Comparison of ENCODE assay signal across 14 cellular contexts in the genomic region with DNA sequence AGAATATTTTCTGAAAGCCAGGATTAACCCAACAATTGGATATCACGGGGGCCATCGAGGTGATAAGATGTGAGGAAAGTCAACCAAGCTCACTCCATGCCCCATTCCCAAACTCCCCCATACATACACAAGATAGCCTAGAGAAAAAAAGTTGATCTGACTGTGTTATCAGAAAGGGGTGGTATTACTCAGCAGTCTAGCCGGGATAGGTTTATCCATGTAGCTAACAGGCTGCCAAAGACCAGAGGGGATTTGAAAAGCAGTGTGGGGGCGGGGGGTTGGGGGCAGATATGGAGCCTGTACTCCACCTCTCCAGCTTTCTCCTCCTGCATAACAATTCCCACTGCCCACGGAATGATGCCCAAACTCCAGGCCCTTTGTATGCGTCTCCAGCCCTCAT. TPM values are rescaled to one million over a fixed set of nuclear protein-coding genes. Genes with fewer than 3 reads are reported as not detected.
DNase-seq lines count a peak whose midpoint lies in the region; ATAC-seq, FAIRE-seq and TF ChIP-seq lines count a peak whose summit lies in the region.
"Had no signal": no experiment of that assay in that cellular context is flagged by ENCODE, and none has a peak within 500 bp of the region (broad histone marks: within the 10 kb centered on the region; RNA-seq: fewer than 3 reads in every experiment).

No MANE protein-coding gene starts in this region.

- no peaks in the 10 kb centered on the region for H4K20me1 ChIP-seq in GM23338 (replicated peaks; ENCODE audit: insufficient read depth)
- no peaks in the 10 kb centered on the region for H4K20me1 ChIP-seq in H1 (replicated peaks in 1 of 2; ENCODE audit: control insufficient read depth in 1 of 2, insufficient read depth in 2 of 2, low read length in 2 of 2)
- H4K20me1 ChIP-seq: BLaER1 treated with 17β-estradiol and CSF1 and Interleukin-3, amounts not matched to agents 10 nM and 100 nM had no signal

- H3K27me3 Mint-ChIP-seq in GM23338 (ENCODE audit: insufficient read depth, low read depth, poor library complexity): peaks cover 4% of the 10 kb centered on the region
- no peaks in the 10 kb centered on the region for H3K27me3 Mint-ChIP-seq in T-helper 17 cell
- H3K27me3 Mint-ChIP-seq: CD4-positive, alpha-beta T cell had no signal

- CTCF ChIA-PET in H1 (lab: Charles Lee; ENCODE audit: partially characterized antibody): interaction anchor here (0.6 to 1.6 kb wide), 8 partner anchors 14 to 651 kb away, joined by 3 to 5 read pairs (median 3); partner anchors contain the start of gene MAP1LC3B2

- H3K9me2 ChIP-seq in GM23338 (ENCODE audit: insufficient read depth): no peaks in the 10 kb centered on the region

- H3K23me2 ChIP-seq in H1 (ENCODE audit: low read depth, low read length): peaks cover 2% of the 10 kb centered on the region; the same call in 1 of the 2 replicates

- no peaks in the 10 kb centered on the region for H3K36me3 ChIP-seq in GM23338 (ENCODE audit: insufficient read depth)
- no peaks in the 10 kb centered on the region for H3K36me3 ChIP-seq in H1 (ENCODE audit: control insufficient read depth in 2 of 4, insufficient read depth in 4 of 4, low read length in 3 of 4)
- no peaks in the 10 kb centered on the region for H3K36me3 ChIP-seq in neuronal stem cell (replicated peaks in 1 of 2; ENCODE audit: control insufficient read depth in 2 of 2, insufficient read depth in 2 of 2, low read length in 2 of 2)
- H3K36me3 ChIP-seq: BLaER1 treated with 17β-estradiol and CSF1 and Interleukin-3, amounts not matched to agents 10 nM and 100 nM had no signal

- H4K5ac ChIP-seq in H1 (ENCODE audit: insufficient read length, low read depth, low read length): no peak overlapping the region

- no peak overlapping the region for H4K91ac ChIP-seq in H1 (replicated peaks; ENCODE audit: insufficient read length, low read length)
- no peak overlapping the region for H4K91ac ChIP-seq in neuronal stem cell (ENCODE audit: low read depth, low read length, poor library complexity)

- ATAC-seq in GM23338: no peak; the same call in 2 of the 3 replicates
- ATAC-seq in T-helper 17 cell: no peak

- H3K9ac ChIP-seq in H1 (replicated peaks in 1 of 4; ENCODE audit: extremely low read depth in 1 of 4, low read depth in 3 of 4, low read length in 3 of 4) (no peak overlapping the region), neuronal stem cell (ENCODE audit: low read depth, low read length, poor library complexity) (no peak overlapping the region)
- H3K9ac ChIP-seq: BLaER1 treated with 17β-estradiol and CSF1 and Interleukin-3, amounts not matched to agents 10 nM and 100 nM had no signal

- H3K4me2 ChIP-seq in GM23338 (no peak overlapping the region), H1 (ENCODE audit: insufficient read depth in 1 of 2, low read depth in 2 of 2, low read length in 2 of 2) (no peak overlapping the region), neuronal stem cell (ENCODE audit: insufficient read depth, low read length, poor library complexity, severe bottlenecking) (no peak overlapping the region)

- FAIRE-seq in H1 (lab: Jason Lieb, UNC): no peak

- H2AFZ ChIP-seq in GM23338 (peak overlapping the region; percentile 38; the same call in 1 of the 2 replicates), H1 (ENCODE audit: low read length) (no peak overlapping the region), neuronal stem cell (ENCODE audit: low read length) (no peak overlapping the region)

- H3K27ac Mint-ChIP-seq in GM23338 (no peak overlapping the region), T-helper 17 cell (no peak overlapping the region)
- H3K27ac Mint-ChIP-seq: CD4-positive, alpha-beta T cell had no signal

- H2BK15ac ChIP-seq in H1 (ENCODE audit: low read length) (0 out of 2 replicates have a peak overlapping the region, but pooled peaks have one; percentile 98), neuronal stem cell (ENCODE audit: low read length) (no peak overlapping the region)

- H3F3A ChIP-seq in GM23338 (replicated peaks; ENCODE audit: low read depth): no peaks in the 10 kb centered on the region

- 85% methylated on average over 6 of the region's 6 CpGs; no CpG with 5 or more reads in 1 of the 2 experiments for WGBS in H1 (ENCODE audit: extremely low coverage in 1 of 2, insufficient coverage in 1 of 2, insufficient read length in 1 of 2, insufficient replicate concordance in 2 of 2, low coverage in 1 of 2, low lambda C conversion rate in 2 of 2, missing lambda C conversion rate in 1 of 2), 2 experiments
- no CpG with 5 or more reads among the region's 6 CpGs for WGBS in neuronal stem cell (ENCODE audit: extremely low coverage in 2 of 2, insufficient read length in 2 of 2, insufficient replicate concordance in 1 of 2), 2 donors

- no peak for TF ChIP-seq POLR2A in H1 (IDR thresholded peaks at IDR 0.05; ENCODE audit: control extremely low read depth in 1 of 2, low read depth in 2 of 2, low read length in 2 of 2)

- no peak overlapping the region for H2BK20ac ChIP-seq in H1 (ENCODE audit: low read length)

- H3K4me3 ChIP-seq in GM23338 (no peak overlapping the region), H1 (ENCODE audit: extremely low read depth in 1 of 4, insufficient read depth in 2 of 4, low read depth in 3 of 4, low read length in 4 of 4) (no peak overlapping the region), neuronal stem cell (ENCODE audit: low read length in 2 of 2) (no peak overlapping the region)
- H3K4me3 ChIP-seq: BLaER1 treated with 17β-estradiol and CSF1 and Interleukin-3, amounts not matched to agents 10 nM and 100 nM had no signal

- TF ChIP-seq CTCF in GM23338 (conservative IDR thresholded peaks at IDR 0.05; ENCODE audit: low read depth in 2 of 2) (no peak), H1 (IDR thresholded peaks at IDR 0.05; ENCODE audit: control extremely low read depth in 1 of 3, insufficient read depth in 1 of 3, low read depth in 1 of 3, low read length in 3 of 3) (no peak)

- H3K27me3 ChIP-seq in GM23338 (ENCODE audit: insufficient read depth) (no peaks in the 10 kb centered on the region), H1 (replicated peaks in 1 of 4; ENCODE audit: control insufficient read depth in 3 of 4, extremely low read depth in 1 of 4, insufficient read depth in 3 of 4, low read length in 3 of 4) (no peaks in the 10 kb centered on the region), neuronal stem cell (ENCODE audit: control insufficient read depth in 3 of 3, insufficient read depth in 3 of 3, low read depth in 1 of 3, low read length in 3 of 3) (peaks cover 0 to 4% (median 0%) of the 10 kb centered on the region in 3 experiments)
- H3K27me3 ChIP-seq: BLaER1 treated with 17β-estradiol and CSF1 and Interleukin-3, amounts not matched to agents 10 nM and 100 nM had no signal

- no peak overlapping the region for H4K8ac ChIP-seq in H1 (ENCODE audit: extremely low read depth, insufficient read depth, low read length)
- no peak overlapping the region for H4K8ac ChIP-seq in neuronal stem cell (ENCODE audit: low read depth, low read length)

- H3K79me2 ChIP-seq in GM23338 (replicated peaks; ENCODE audit: insufficient read depth): no peaks in the 10 kb centered on the region
- no peaks in the 10 kb centered on the region for H3K79me2 ChIP-seq in H1 (ENCODE audit: control insufficient read depth in 1 of 2, insufficient read depth in 2 of 2, low read length in 2 of 2)

- no peak overlapping the region for H3K56ac ChIP-seq in H1 (replicated peaks; ENCODE audit: insufficient read length, low read depth, low read length)

- no peak for TF ChIP-seq RAD21 in H1 (IDR thresholded peaks at IDR 0.05 in 1 of 2, conservative IDR thresholded peaks at IDR 0.05 in 1 of 2; ENCODE audit: low read depth in 2 of 2, low read length in 2 of 2)

- no peak for TF ChIP-seq EP300 in H1 (IDR thresholded peaks at IDR 0.05; ENCODE audit: borderline replicate concordance in 1 of 2, low read depth in 2 of 2, low read length in 2 of 2)

- H3K14ac ChIP-seq in H1 (ENCODE audit: insufficient read length): no peak overlapping the region
- no peak overlapping the region for H3K14ac ChIP-seq in neuronal stem cell (ENCODE audit: low read length)

- no peak overlapping the region for H3K18ac ChIP-seq in H1 (ENCODE audit: extremely low read depth, low read length)
- H3K18ac ChIP-seq in neuronal stem cell (ENCODE audit: low read length): peak overlapping the region; percentile 30

- H3K9me3 ChIP-seq in H1 (ENCODE audit: insufficient read depth in 2 of 2, low read depth in 1 of 2, low read length in 1 of 2) (no peaks in the 10 kb centered on the region), neuronal stem cell (replicated peaks in 1 of 2; ENCODE audit: control insufficient read depth in 2 of 2, insufficient read depth in 1 of 2, low read depth in 1 of 2, low read length in 2 of 2) (no peaks in the 10 kb centered on the region), T-helper 17 cell (ENCODE audit: control insufficient read depth, low read length, poor library complexity, severe bottlenecking) (no peaks in the 10 kb centered on the region)
- H3K9me3 ChIP-seq: BLaER1 treated with 17β-estradiol and CSF1 and Interleukin-3, amounts not matched to agents 10 nM and 100 nM had no signal

- H3K4ac ChIP-seq in H1 (replicated peaks; ENCODE audit: insufficient read length, low read depth, low read length) (no peak overlapping the region), neuronal stem cell (ENCODE audit: low read length) (no peak overlapping the region)

- H3K4me1 Mint-ChIP-seq in GM23338 (peaks cover 13% of the 10 kb centered on the region), T-helper 17 cell (peaks cover 2% of the 10 kb centered on the region)

- no peaks in the 10 kb centered on the region for H3K9me3 Mint-ChIP-seq in GM23338
- H3K9me3 Mint-ChIP-seq: CD4-positive, alpha-beta T cell; H9 had no signal

- H3K27ac ChIP-seq in GM23338 (ENCODE audit: low read depth) (no peak overlapping the region), H1 (ENCODE audit: low read depth, low read length) (no peak overlapping the region), neuronal stem cell (replicated peaks; ENCODE audit: low read length) (no peak overlapping the region)
- H3K27ac ChIP-seq: BLaER1 treated with 17β-estradiol and CSF1 and Interleukin-3, amounts not matched to agents 10 nM and 100 nM had no signal

- no peak overlapping the region for H2BK12ac ChIP-seq in H1 (ENCODE audit: low read depth, low read length)
- H2BK12ac ChIP-seq in neuronal stem cell (ENCODE audit: low read length): no peak overlapping the region

- H2BK120ac ChIP-seq in H1 (replicated peaks; ENCODE audit: low read depth, low read length) (no peak overlapping the region), neuronal stem cell (ENCODE audit: low read depth, low read length) (no peak overlapping the region)

- H3K23ac ChIP-seq in H1 (ENCODE audit: insufficient read length) (no peak overlapping the region), neuronal stem cell (ENCODE audit: low read depth, low read length, poor library complexity) (no peak overlapping the region)

- H3K79me1 ChIP-seq in H1 (ENCODE audit: low read depth, low read length) (no peaks in the 10 kb centered on the region), neuronal stem cell (ENCODE audit: low read depth, low read length) (no peaks in the 10 kb centered on the region)

- H2AK5ac ChIP-seq in H1 (ENCODE audit: low read depth, low read length) (no peak overlapping the region), neuronal stem cell (ENCODE audit: low read depth, low read length) (no peak overlapping the region)

- H3K4me1 ChIP-seq in GM23338 (ENCODE audit: insufficient read depth) (peaks cover 4% of the 10 kb centered on the region; the same call in 1 of the 2 replicates), H1 (replicated peaks in 1 of 4; ENCODE audit: control insufficient read depth in 3 of 4, insufficient read depth in 4 of 4, low read length in 3 of 4) (peaks cover 0 to 5% (median 0%) of the 10 kb centered on the region in 4 experiments; a peak in 1 of 7 replicates), neuronal stem cell (ENCODE audit: control insufficient read depth in 2 of 2, insufficient read depth in 1 of 2, low read depth in 1 of 2, low read length in 2 of 2) (peaks cover 0 to 6% of the 10 kb centered on the region in 2 donors)

- H3K4me3 Mint-ChIP-seq in GM23338 (no peak overlapping the region), T-helper 17 cell (no peak overlapping the region)
- H3K4me3 Mint-ChIP-seq: CD4-positive, alpha-beta T cell; H9 had no signal

- no peaks in the 10 kb centered on the region for H3K36me3 Mint-ChIP-seq in GM23338 (ENCODE audit: low read depth)
- no peaks in the 10 kb centered on the region for H3K36me3 Mint-ChIP-seq in T-helper 17 cell (ENCODE audit: low read depth)

- POLR2A ChIA-PET in H1 (lab: Charles Lee; ENCODE audit: partially characterized antibody): interaction anchor here (1.0 to 1.2 kb wide), 2 partner anchors 26 to 82 kb away, joined by 3 read pairs; no protein-coding TSS in a partner anchor

- H2BK5ac ChIP-seq in H1 (ENCODE audit: low read depth, low read length) (no peak overlapping the region), neuronal stem cell (ENCODE audit: low read length) (no peak overlapping the region)

- DNase-seq in GM23338 (ENCODE audit: low spot score): no peak
- DNase-seq in NCI-H82 treated with DMSO at 0.1 percent for 48 hours (lab: John Stamatoyannopoulos, UW; ENCODE audit: unreplicated experiment): peak; percentile 72
- DNase-seq in H1 (ENCODE audit: low read depth in 1 of 2, low spot score in 2 of 2): no peak
- DNase-seq in neuronal stem cell (ENCODE audit: low spot score): no peak
- no peak for DNase-seq in T-helper 17 cell
- no peak for DNase-seq in T-helper 1 cell
- no peak for DNase-seq in C1 segment of cervical spinal cord (lab: John Stamatoyannopoulos, UW)
- DNase-seq: 8988T; ACHN; Calu3; CD4-positive, alpha-beta T cell; DMS 273 treated with DMSO at 0.1 percent for 48 hours; H9 had no signal

RNA-seq across cellular contexts. Expression of gene MAP1LC3B2, which starts 13.2 kb away (rescaled TPM):
- 0.54 and 1.3 TPM in 2 replicates for total RNA-seq in GM23338 (2014; rRNA removed; shearing (Covaris generic))
- polyA plus RNA-seq in GM23338 (2016; fragmentation: Nextera tagmentation; extraction: Ambion mirVana): 6.7 and 9.4 TPM in 2 replicates
- 1.3 and 1.5 TPM in 2 replicates for total RNA-seq in H1 (2021; fragmentation: NEBNext Ultra II Directional; extraction: Animal tissue kit (Norgen Biotek cat#: 25700))
- polyA plus RNA-seq in H1 (2011; rRNA removed): 0.39 TPM in 2 replicates
- polyA plus RNA-seq in H1 (2011; cell fraction: cytosol; rRNA removed): 0.93 TPM
- 2.5 TPM for polyA plus RNA-seq in H1 (2011; cell fraction: nucleus; rRNA removed)
- 3.1 to 5.2 TPM (median 3.9 TPM) in 4 replicates for polyA plus RNA-seq in H1 (2012, experiment 1 of 2)
- polyA plus RNA-seq in H1 (2012, experiment 2 of 2): not detected
- 0.28 TPM for polyA plus RNA-seq in H1 (2013, experiment 1 of 2)
- polyA plus RNA-seq in H1 (2013, experiment 2 of 2): 0.22 TPM
- 0.73 and 2.6 TPM in 2 replicates for polyA minus RNA-seq in H1 (2011; rRNA and poly(A)+ RNA removed)
- polyA minus RNA-seq in H1 (2011; cell fraction: cytosol; rRNA and poly(A)+ RNA removed): not detected
- 2.1 TPM for polyA minus RNA-seq in H1 (2011; cell fraction: nucleus; rRNA and poly(A)+ RNA removed)
- polyA plus RNA-seq in neuronal stem cell (2013, experiment 1 of 2): 1.5 TPM
- 1.5 TPM for polyA plus RNA-seq in neuronal stem cell (2013, experiment 2 of 2)
- 1 to 10 TPM in 1 of 2 donors, under 1 TPM in 1; 0.89 to 2.7 TPM for total RNA-seq in T-helper 17 cell
